1 cellular context compared by ENCODE assay signal in genomic region chr6:87641065-87641692, GRCh38.
TF ChIP-seq lines count a peak whose summit lies in the region.

No MANE protein-coding gene starts in this region.

TF ChIP-seq in HepG2, 621 proteins besides CTCF, POLR2A, EP300 and RAD21:
- TF ChIP-seq ZNF879 (CRISPR knock-in tag; IDR thresholded peaks at IDR 0.05) (no peak), POLR2AphosphoS5 (IDR thresholded peaks at IDR 0.05; ENCODE audit: low read depth, low read length) (no peak), USF2 (IDR thresholded peaks at IDR 0.05; ENCODE audit: low read depth, low read length) (no peak), USF2 (CRISPR knock-in tag; IDR thresholded peaks at IDR 0.05; ENCODE audit: borderline replicate concordance) (no peak), DMTF1 (CRISPR knock-in tag; IDR thresholded peaks at IDR 0.05) (no peak), TRAFD1 (CRISPR knock-in tag; IDR thresholded peaks at IDR 0.05; ENCODE audit: borderline replicate concordance) (no peak)
